ENCODE assay signal across 1 cellular context in the genomic region with DNA sequence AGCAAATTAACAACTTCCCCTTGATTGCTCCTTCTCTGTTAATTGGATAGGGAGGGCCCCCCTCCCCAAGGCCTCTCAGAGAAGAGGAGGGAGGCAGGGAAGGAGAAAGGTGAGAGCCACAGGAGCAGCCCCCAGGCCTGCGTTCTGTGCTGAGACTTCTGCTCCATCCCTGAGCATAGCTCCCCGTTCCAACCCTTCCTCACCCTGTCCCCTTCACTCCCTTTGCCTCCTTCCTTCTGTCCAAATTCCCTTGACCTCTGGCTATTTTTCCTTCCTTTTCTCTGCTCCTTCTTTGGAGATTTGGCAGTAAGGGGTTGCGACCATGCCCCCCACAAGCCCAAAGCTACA.
TF ChIP-seq lines count a peak whose summit lies in the region.

No MANE protein-coding gene starts in this region.

TF ChIP-seq in K562, 482 proteins besides CTCF, POLR2A, EP300 and RAD21:
- TF ChIP-seq, protein P1, sequence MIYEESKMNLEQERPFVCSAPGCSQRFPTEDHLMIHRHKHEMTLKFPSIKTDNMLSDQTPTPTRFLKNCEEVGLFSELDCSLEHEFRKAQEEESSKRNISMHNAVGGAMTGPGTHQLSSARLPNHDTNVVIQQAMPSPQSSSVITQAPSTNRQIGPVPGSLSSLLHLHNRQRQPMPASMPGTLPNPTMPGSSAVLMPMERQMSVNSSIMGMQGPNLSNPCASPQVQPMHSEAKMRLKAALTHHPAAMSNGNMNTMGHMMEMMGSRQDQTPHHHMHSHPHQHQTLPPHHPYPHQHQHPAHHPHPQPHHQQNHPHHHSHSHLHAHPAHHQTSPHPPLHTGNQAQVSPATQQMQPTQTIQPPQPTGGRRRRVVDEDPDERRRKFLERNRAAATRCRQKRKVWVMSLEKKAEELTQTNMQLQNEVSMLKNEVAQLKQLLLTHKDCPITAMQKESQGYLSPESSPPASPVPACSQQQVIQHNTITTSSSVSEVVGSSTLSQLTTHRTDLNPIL (CRISPR knock-in tag; IDR thresholded peaks at IDR 0.05), result no peak
- TF ChIP-seq SMC3 (conservative IDR thresholded peaks at IDR 0.05; ENCODE audit: insufficient read depth, low read depth, low read length) (no peak), ZNF507 (tag; conservative IDR thresholded peaks at IDR 0.05) (no peak), CHD4 (IDR thresholded peaks at IDR 0.05; ENCODE audit: insufficient read depth, insufficient replicate concordance, low read depth, low read length, poor library complexity, severe bottlenecking) (no peak), ZNF780A (CRISPR knock-in tag; IDR thresholded peaks at IDR 0.05) (no peak), SRSF3 (IDR thresholded peaks at IDR 0.05; ENCODE audit: insufficient read depth, low read length) (no peak), BCL6 (CRISPR knock-in tag; IDR thresholded peaks at IDR 0.05) (no peak), SIX5 (IDR thresholded peaks at IDR 0.05; ENCODE audit: borderline replicate concordance in 1 of 2, insufficient read depth in 1 of 2, low read depth in 1 of 2, low read length in 2 of 2) (no peak)
